Comparison of ENCODE assay signal across 8 cellular contexts in the genomic region with DNA sequence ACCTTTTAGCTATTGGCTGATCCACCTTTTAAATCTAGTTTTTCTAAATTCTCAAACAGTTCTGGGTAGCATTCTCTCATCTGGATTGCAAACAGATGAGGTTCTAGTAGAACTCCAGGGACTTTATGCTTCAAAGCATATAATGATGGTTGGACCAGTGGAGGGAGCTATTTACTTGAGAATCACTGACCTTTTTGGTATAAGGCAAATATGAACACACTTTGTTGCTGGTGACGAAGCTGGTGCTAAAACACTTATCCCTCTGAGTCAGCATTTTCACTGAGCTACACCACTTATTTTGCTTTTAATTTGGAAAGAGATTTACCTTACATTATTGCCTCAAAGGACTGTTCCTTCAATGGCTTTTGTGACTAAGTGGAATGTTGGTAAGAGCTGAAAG.
DNase-seq lines count a peak whose midpoint lies in the region; ATAC-seq and FAIRE-seq lines count a peak whose summit lies in the region.

No MANE protein-coding gene starts in this region.

- DNase-seq in NCI-H1105 treated with DMSO at 0.1 percent for 48 hours (lab: John Stamatoyannopoulos, UW) (peak; percentile 41), NCI-H1105 (lab: John Stamatoyannopoulos, UW) (no peak), NCI-H524 treated with DMSO at 0.1 percent for 48 hours (lab: John Stamatoyannopoulos, UW) (peak; percentile 56), retina (peak; percentile 6)
- no peak for DNase-seq in stimulated activated CD4-positive, alpha-beta T cell treated with anti-CD3 and anti-CD28 coated beads, Interleukin-2, amount 100 ng/mL, for 48 hours

- peak; percentile 15 for FAIRE-seq in endometrium (lab: Jason Lieb, UNC)

- ATAC-seq in GM19463 (IDR thresholded peaks at IDR 0.05; ENCODE audit: unreplicated experiment) (no peak), GM18519 (IDR thresholded peaks at IDR 0.05; ENCODE audit: low FRiP score, unreplicated experiment) (no peak)

Comparison
In these comparisons a context has a peak if more than half of its experiments do, and no peak if none do; other contexts are left out.
1. DNase-seq: peak in NCI-H1105 treated with DMSO at 0.1 percent for 48 hours (single experiment), NCI-H524 treated with DMSO at 0.1 percent for 48 hours (single experiment) and retina (single experiment); none in NCI-H1105 (single experiment) and stimulated activated CD4-positive, alpha-beta T cell treated with anti-CD3 and anti-CD28 coated beads, Interleukin-2, amount 100 ng/mL, for 48 hours (0 of 2).